In genomic region chr1:28329395-28330153, GRCh38 we compare ENCODE assay signal across 8 cellular contexts. TPM values are rescaled to one million over a fixed set of nuclear protein-coding genes. Genes with fewer than 3 reads are reported as not detected.
DNase-seq lines count a peak whose midpoint lies in the region; ATAC-seq, FAIRE-seq and TF ChIP-seq lines count a peak whose summit lies in the region.

No MANE protein-coding gene starts in this region.

- TSS peak; percentile 83 for BruUV-seq in GM12878 (replicated peaks; lab: Mats Ljungman, UMichigan)

- intact Hi-C loops in GM12878 (cut with micrococcal nuclease; ENCODE audit: unreplicated experiment): loop anchor here (2.0 kb wide), 1 partner anchor 81 kb away; no protein-coding TSS in a partner anchor

- POLR2A ChIA-PET in GM12878 (lab: Charles Lee): interaction anchor here (0.6 to 2.7 kb wide), 9 partner anchors 8 to 340 kb away, joined by 3 to 12 read pairs (median 5); partner anchors contain the start of genes GMEB1 and RCC1

- H3K27ac ChIP-seq in GM12878 (ENCODE audit: control insufficient read depth, insufficient read depth): peak overlapping the region; percentile 91

- DNase-seq in NOMO-1 (lab: John Stamatoyannopoulos, UW; ENCODE audit: unreplicated experiment in 2 of 2) (peak; percentile 21 to 40), NOMO-1 treated with dmso at 0.1 percent for 144 hours (lab: John Stamatoyannopoulos, UW; ENCODE audit: unreplicated experiment) (no peak), RPMI8226 (peak; percentile 60), GM12878 (ENCODE audit: low read depth, low spot score) (no peak), left kidney (ENCODE audit: low read depth, low spot score) (peak; percentile 66), D721Med (ENCODE audit: insufficient read length, low spot score) (no peak)
- DNase-seq in stimulated activated CD4-positive, alpha-beta T cell treated with anti-CD3 and anti-CD28 coated beads, Interleukin-4, amount 100 ng/mL, for 4 hours: peak; percentile 15 to 27

- TF ChIP-seq CTCF in GM12878 (IDR thresholded peaks at IDR 0.05 in 2 of 3, conservative IDR thresholded peaks at IDR 0.05 in 1 of 3; ENCODE audit: control insufficient read depth in 2 of 3, extremely low read depth in 1 of 3, insufficient read depth in 1 of 3, low read depth in 3 of 3, low read length in 3 of 3) (no peak), D721Med (IDR thresholded peaks at IDR 0.05; ENCODE audit: insufficient read depth, missing control alignments) (no peak)

- no peaks in the 10 kb centered on the region for H4K20me1 ChIP-seq in GM12878 (ENCODE audit: control insufficient read depth, insufficient read depth)

- SMC1A ChIA-PET in GM12878 (lab: Charles Lee; ENCODE audit: uncharacterized antibody, unreplicated experiment): interaction anchor here (1.0 to 4.8 kb wide), 4 partner anchors 8 to 81 kb away, joined by 3 to 33 read pairs (median 4); no protein-coding TSS in a partner anchor

- FAIRE-seq in GM12878 (lab: Jason Lieb, UNC) (no peak), D721Med (lab: Jason Lieb, UNC) (no peak)

- RAD21 ChIA-PET in GM12878 (lab: Charles Lee; ENCODE audit: unreplicated experiment): interaction anchor here (1.0 to 1.8 kb wide), 3 partner anchors 8 to 81 kb away, joined by 3 to 17 read pairs (median 3); no protein-coding TSS in a partner anchor

- no peak for TF ChIP-seq POLR2A in GM12878 (IDR thresholded peaks at IDR 0.05; ENCODE audit: low read depth, low read length)

- CTCF ChIA-PET in GM12878 (lab: Yijun Ruan, JAX): interaction anchor here (1.0 to 3.9 kb wide), 6 partner anchors 8 to 238 kb away, joined by 3 to 28 read pairs (median 4); no protein-coding TSS in a partner anchor

- H2AFZ ChIP-seq in GM12878 (ENCODE audit: control insufficient read depth, low read depth, low read length): peak overlapping the region; percentile 40; the same call in 1 of the 2 replicates

- H3K27me3 ChIP-seq in GM12878 (replicated peaks in 1 of 2; ENCODE audit: control insufficient read depth in 2 of 2, insufficient read depth in 2 of 2, low read length in 1 of 2): no peaks in the 10 kb centered on the region

- in situ Hi-C loops in GM12878 (cut with MboI): no loop called here

- TF ChIP-seq RAD21 in GM12878 (IDR thresholded peaks at IDR 0.05; ENCODE audit: insufficient read depth, low read depth, low read length): no peak

- ATAC-seq in GM12878 (peak; percentile 69), HG03457 (IDR thresholded peaks at IDR 0.05; ENCODE audit: unreplicated experiment) (no peak)

- H3K4me1 ChIP-seq in GM12878 (ENCODE audit: control insufficient read depth, insufficient read depth, low read length): peaks cover 11% of the 10 kb centered on the region

- 26% methylated on average over 29 of the region's 29 CpGs for WGBS in GM12878 (ENCODE audit: insufficient coverage, insufficient replicate concordance, low lambda C conversion rate, missing lambda C conversion rate)

- peaks cover 16% of the 10 kb centered on the region for H3K79me2 ChIP-seq in GM12878 (ENCODE audit: control insufficient read depth, insufficient read depth, low read length)

- no peak for TF ChIP-seq EP300 in GM12878 (IDR thresholded peaks at IDR 0.05; ENCODE audit: borderline replicate concordance in 1 of 2, control insufficient read depth in 1 of 2, low read depth in 2 of 2, low read length in 2 of 2)

- H3K9ac ChIP-seq in GM12878 (ENCODE audit: control insufficient read depth, insufficient read depth, low read length): peak overlapping the region; percentile 95

- H3K36me3 ChIP-seq in GM12878 (ENCODE audit: control insufficient read depth in 2 of 2, insufficient read depth in 2 of 2, low read length in 1 of 2): peaks cover 2 to 17% of the 10 kb centered on the region in 2 experiments

- H3K4me2 ChIP-seq in GM12878 (ENCODE audit: control insufficient read depth, insufficient read depth): peak overlapping the region; percentile 83

- H3K9me3 ChIP-seq in GM12878 (replicated peaks; ENCODE audit: control insufficient read depth, insufficient read depth, low read length): no peaks in the 10 kb centered on the region

- H3K4me3 ChIP-seq in GM12878: peak overlapping the region; percentile 76

TF ChIP-seq in GM12878, 131 proteins besides CTCF, POLR2A, EP300 and RAD21 (continues in another document):
- TF ChIP-seq CHD4 (IDR thresholded peaks at IDR 0.05) (0 out of 2 replicates have a peak, but pooled peaks have one; percentile 9), NKRF (conservative IDR thresholded peaks at IDR 0.05) (peak; percentile 23; the same call in 1 of the 2 replicates), SP1 (IDR thresholded peaks at IDR 0.05; ENCODE audit: low read depth, low read length) (no peak), REST (IDR thresholded peaks at IDR 0.05; ENCODE audit: low read depth, low read length) (no peak), SMARCA5 (IDR thresholded peaks at IDR 0.05) (peak; percentile 48; the same call in 1 of the 2 replicates), IKZF2 (IDR thresholded peaks at IDR 0.05) (no peak)

RNA-seq across cellular contexts. Expression of gene MED18, which starts 0.7 kb away (rescaled TPM):
- total RNA-seq in GM12878 (2013; cell fraction: nucleolus; rRNA removed): 9.5 and 11.8 TPM in 2 replicates
- total RNA-seq in GM12878 (2014; rRNA removed): 24.1 and 24.9 TPM in 2 replicates
- 21.2 and 23.9 TPM in 2 replicates for total RNA-seq in GM12878 (2014; rRNA removed; fragmentation: Illumina TruSeq; extraction: Trizol)
- 19.3 and 21.9 TPM in 2 replicates for total RNA-seq in GM12878 (2021)
- 14.2 TPM for polyA plus RNA-seq in GM12878 (2011; ENCODE audit: low read depth)
- 42.2 and 45.7 TPM in 2 replicates for polyA plus RNA-seq in GM12878 (2011; rRNA removed)
- polyA plus RNA-seq in GM12878 (2011; cell fraction: cytosol; rRNA removed): 58.9 and 63.9 TPM in 2 replicates
- polyA plus RNA-seq in GM12878 (2011; cell fraction: nucleus; rRNA removed): 44.0 and 46.6 TPM in 2 replicates
- 15.1 and 20.4 TPM in 2 replicates for polyA plus RNA-seq in GM12878 (2012)
- 28.1 and 33.5 TPM in 2 replicates for polyA plus RNA-seq in GM12878 (2014; fragmentation: Illumina TruSeq; extraction: Trizol)
- 10 to 100 TPM; 31.3 to 33.3 TPM for polyA plus RNA-seq in GM12878 (2014; fragmentation: Nextera tagmentation; extraction: Ambion mirVana)
- 20.9 and 22.1 TPM in 2 replicates for polyA plus RNA-seq in GM12878 (2014; rRNA removed)
- 10 to 100 TPM; 23.1 to 25.7 TPM for polyA plus RNA-seq in GM12878 (2016; fragmentation: Nextera tagmentation; extraction: Ambion mirVana)
- polyA minus RNA-seq in GM12878 (2011; rRNA and poly(A)+ RNA removed): 132 and 144 TPM in 2 replicates
- 21.4 and 21.5 TPM in 2 replicates for polyA minus RNA-seq in GM12878 (2011; cell fraction: cytosol; rRNA and poly(A)+ RNA removed)
- 8.7 and 12.5 TPM in 2 replicates for polyA minus RNA-seq in GM12878 (2011; cell fraction: nucleus; rRNA and poly(A)+ RNA removed)

RNA-seq across cellular contexts. Expression of gene PHACTR4, which starts 40.0 kb away (rescaled TPM):
- total RNA-seq in GM12878 (2013; cell fraction: nucleolus; rRNA removed): 25.2 and 26.3 TPM in 2 replicates
- total RNA-seq in GM12878 (2014; rRNA removed) (10.1 and 10.4 TPM in 2 replicates), GM12878 (2014; rRNA removed; fragmentation: Illumina TruSeq; extraction: Trizol) (12.4 and 13.1 TPM in 2 replicates), GM12878 (2021) (25.4 and 28.7 TPM in 2 replicates)
- 9.2 TPM for polyA plus RNA-seq in GM12878 (2011; ENCODE audit: low read depth)
- polyA plus RNA-seq in GM12878 (2011; rRNA removed) (9.1 and 10.4 TPM in 2 replicates), GM12878 (2014; fragmentation: Illumina TruSeq; extraction: Trizol) (34.2 and 37.7 TPM in 2 replicates), GM12878 (2014; fragmentation: Nextera tagmentation; extraction: Ambion mirVana) (1 to 10 TPM; 8.9 to 9.3 TPM), GM12878 (2014; rRNA removed) (12.5 and 12.9 TPM in 2 replicates), GM12878 (2016; fragmentation: Nextera tagmentation; extraction: Ambion mirVana) (10 to 100 TPM; 16.9 to 19.0 TPM)
- 9.5 and 16.4 TPM in 2 replicates for polyA plus RNA-seq in GM12878 (2011; cell fraction: cytosol; rRNA removed)
- 5.5 and 9.3 TPM in 2 replicates for polyA plus RNA-seq in GM12878 (2011; cell fraction: nucleus; rRNA removed)
- 11.5 and 13.2 TPM in 2 replicates for polyA plus RNA-seq in GM12878 (2012)
- 10.5 and 13.9 TPM in 2 replicates for polyA minus RNA-seq in GM12878 (2011; rRNA and poly(A)+ RNA removed)
- polyA minus RNA-seq in GM12878 (2011; cell fraction: cytosol; rRNA and poly(A)+ RNA removed): 6.4 and 7.0 TPM in 2 replicates
- polyA minus RNA-seq in GM12878 (2011; cell fraction: nucleus; rRNA and poly(A)+ RNA removed): 3.9 and 5.2 TPM in 2 replicates

Comparison
In these comparisons a context has a peak if more than half of its experiments do, and no peak if none do; other contexts are left out.
1. DNase-seq: peak in NOMO-1 (2 of 2), RPMI8226 (single experiment), left kidney (single experiment) and stimulated activated CD4-positive, alpha-beta T cell treated with anti-CD3 and anti-CD28 coated beads, Interleukin-4, amount 100 ng/mL, for 4 hours (2 of 2); none in NOMO-1 treated with dmso at 0.1 percent for 144 hours (single experiment), GM12878 (single experiment) and D721Med (single experiment).